ENCODE assay signal across 8 cellular contexts in genomic region chr1:172359531-172359991, GRCh38.
A peak's percentile ranks its signal among the peaks of the same experiment; 100 is the strongest.
DNase-seq lines count a peak whose midpoint lies in the region; ATAC-seq and TF ChIP-seq lines count a peak whose summit lies in the region.

No MANE protein-coding gene starts in this region.

- H3K4me1 ChIP-seq in ACC112 (ENCODE audit: control insufficient read depth, insufficient read depth, low read length, unreplicated experiment) (peaks cover 54% of the 10 kb centered on the region), IMR-90 (ENCODE audit: control insufficient read depth, insufficient read depth, low read length) (peaks cover 10% of the 10 kb centered on the region)

- H3K27ac ChIP-seq in ACC112 (ENCODE audit: low read depth, low read length) (peak overlapping the region; percentile 93), IMR-90 (ENCODE audit: insufficient read depth, low read length) (no peak overlapping the region)

- no peaks in the 10 kb centered on the region for H3K36me3 ChIP-seq in ACC112 (ENCODE audit: insufficient read depth, low read length)
- H3K36me3 ChIP-seq in IMR-90 (ENCODE audit: control insufficient read depth, insufficient read depth, low read length), result no peaks in the 10 kb centered on the region

- no peak overlapping the region for H3K23ac ChIP-seq in IMR-90 (ENCODE audit: low read depth, low read length)

- H3K4me3 ChIP-seq in ACC112 (ENCODE audit: low read depth, low read length), result peak overlapping the region; percentile 40
- no peak overlapping the region for H3K4me3 ChIP-seq in IMR-90 (ENCODE audit: insufficient read depth, low read depth, low read length)

- H2BK120ac ChIP-seq in IMR-90 (ENCODE audit: low read depth, low read length), result no peak overlapping the region

- in situ Hi-C loops in IMR-90 (cut with MboI; ENCODE audit: low sequenced_read_pairs), result no loop called here

- intact Hi-C loops in IMR-90 (cut with micrococcal nuclease), result loop anchor here (2.0 kb wide), 2 partner anchors 21 to 215 kb away; no protein-coding TSS in a partner anchor
- intact Hi-C loops in activated B cell treated with CpG ODN at 0.5 μM for 24 hours (cut with micrococcal nuclease), result no loop called here
- intact Hi-C loops in left colon (cut with DNase I, micrococcal nuclease), result loop anchor here in 1 of 2 donors (5.0 kb wide), 1 partner anchor 33 kb away; no protein-coding TSS in a partner anchor

- no peak overlapping the region for H4K8ac ChIP-seq in IMR-90 (ENCODE audit: low read depth in 2 of 2, low read length in 2 of 2)

- WGBS in IMR-90 (ENCODE audit: extremely low coverage in 2 of 2, insufficient read length in 1 of 2), 2 experiments, result 0% methylated on average over 1 of the region's 3 CpGs; no CpG with 5 or more reads in 1 of the 2 experiments

- H2AFZ ChIP-seq in ACC112 (ENCODE audit: low read length, unreplicated experiment), result no peak overlapping the region
- H2AFZ ChIP-seq in IMR-90 (replicated peaks; ENCODE audit: low read length, poor library complexity), result no peak overlapping the region

- H4K91ac ChIP-seq in IMR-90 (ENCODE audit: insufficient read depth, low read depth, low read length), result no peak overlapping the region

- peaks cover 41% of the 10 kb centered on the region for H3K4me1 Mint-ChIP-seq in activated B cell treated with CpG ODN at 0.5 μM for 24 hours

- no peaks in the 10 kb centered on the region for H3K79me1 ChIP-seq in IMR-90 (ENCODE audit: low read depth in 1 of 2, low read length in 2 of 2)

- H2BK20ac ChIP-seq in IMR-90 (ENCODE audit: low read depth, low read length), result no peak overlapping the region

- no peak overlapping the region for H2BK5ac ChIP-seq in IMR-90 (ENCODE audit: low read depth, low read length, poor library complexity, severe bottlenecking)

- H3K36me3 Mint-ChIP-seq in activated B cell treated with CpG ODN at 0.5 μM for 24 hours (ENCODE audit: low read depth), result no peaks in the 10 kb centered on the region

- no peak overlapping the region for H2AK9ac ChIP-seq in IMR-90 (replicated peaks; ENCODE audit: low read depth, low read length, poor library complexity)

- TF ChIP-seq RAD21 in IMR-90 (IDR thresholded peaks at IDR 0.05; ENCODE audit: low read length), result no peak

- H3K9ac ChIP-seq in IMR-90 (ENCODE audit: low read depth, low read length), result no peak overlapping the region

- no peaks in the 10 kb centered on the region for H3K79me2 ChIP-seq in ACC112 (ENCODE audit: control insufficient read depth, insufficient read depth, low read length, unreplicated experiment)

- no peak overlapping the region for H3K4me3 Mint-ChIP-seq in activated B cell treated with CpG ODN at 0.5 μM for 24 hours

- no peaks in the 10 kb centered on the region for H3K9me3 ChIP-seq in IMR-90 (ENCODE audit: control insufficient read depth, insufficient read depth, low read length)

- ATAC-seq in IMR-90 (ENCODE audit: low read depth) (no peak), activated B cell treated with CpG ODN at 0.5 μM for 24 hours (ENCODE audit: low read depth) (no peak), left colon (peak; percentile 85), HG03521 (IDR thresholded peaks at IDR 0.05; ENCODE audit: unreplicated experiment) (no peak), GM21526 (IDR thresholded peaks at IDR 0.05; ENCODE audit: low FRiP score, unreplicated experiment) (no peak)

- H2BK15ac ChIP-seq in IMR-90 (ENCODE audit: low read depth, low read length), result no peak overlapping the region

- no peak overlapping the region for H2AK5ac ChIP-seq in IMR-90 (ENCODE audit: low read depth, low read length)

- CTCF ChIA-PET in IMR-90 (lab: Yijun Ruan, JAX), result interaction anchor here (0.5 to 2.1 kb wide), 4 partner anchors 17 to 217 kb away, joined by 3 to 8 read pairs (median 3); no protein-coding TSS in a partner anchor
- CTCF ChIA-PET in activated B cell treated with CpG ODN at 0.5 μM for 24 hours (lab: Charles Lee), result interaction anchor here (1.4 to 2.8 kb wide), 6 partner anchors 16 to 270 kb away, joined by 3 to 17 read pairs (median 10); no protein-coding TSS in a partner anchor

- H3K56ac ChIP-seq in IMR-90 (ENCODE audit: extremely low read depth, insufficient read depth, low read length), result no peak overlapping the region

- dilution Hi-C loops in IMR-90 (cut with HindIII; ENCODE audit: low sequenced_read_pairs, unreplicated experiment), result no loop called here

- H3K4me2 ChIP-seq in IMR-90 (ENCODE audit: low read depth, low read length), result peak overlapping the region; percentile 77; the same call in 1 of the 2 replicates

- H3K27me3 ChIP-seq in ACC112 (ENCODE audit: insufficient read depth, low read length) (no peaks in the 10 kb centered on the region), IMR-90 (ENCODE audit: control insufficient read depth, insufficient read depth, low read length) (no peaks in the 10 kb centered on the region)

- no peaks in the 10 kb centered on the region for H3K27me3 Mint-ChIP-seq in activated B cell treated with CpG ODN at 0.5 μM for 24 hours

- no peaks in the 10 kb centered on the region for H3K9me3 Mint-ChIP-seq in activated B cell treated with CpG ODN at 0.5 μM for 24 hours

- BruUV-seq in IMR-90 (replicated peaks; lab: Mats Ljungman, UMichigan), result no TSS peak

- peak overlapping the region; percentile 16; the same call in 1 of the 2 replicates for H3K18ac ChIP-seq in IMR-90 (ENCODE audit: low read depth, low read length)

- TF ChIP-seq POLR2A in IMR-90 (IDR thresholded peaks at IDR 0.05; ENCODE audit: low read depth, low read length), result no peak

- no peak overlapping the region for H3K4ac ChIP-seq in IMR-90 (ENCODE audit: low read depth, low read length)

- POLR2A ChIA-PET in IMR-90 (lab: Charles Lee; ENCODE audit: unreplicated experiment) (no interaction called here), activated B cell treated with CpG ODN at 0.5 μM for 24 hours (lab: Charles Lee) (interaction anchor here (0.6 to 6.0 kb wide), 10 partner anchors 9 to 181 kb away, joined by 3 to 119 read pairs (median 10); no protein-coding TSS in a partner anchor)

- H3K27ac Mint-ChIP-seq in activated B cell treated with CpG ODN at 0.5 μM for 24 hours, result peak overlapping the region; percentile 91

- TF ChIP-seq CTCF in IMR-90 (conservative IDR thresholded peaks at IDR 0.05; ENCODE audit: low read depth, low read length) (no peak), activated B cell treated with CpG ODN at 0.5 μM for 24 hours (IDR thresholded peaks at IDR 0.05) (no peak)

- DNase-seq in IMR-90, result peak; percentile 54
- no peak for DNase-seq in activated B cell treated with CpG ODN at 0.5 μM for 24 hours
- DNase-seq in left colon, result peak in 1 of 2 donors; percentile 32
- DNase-seq in stimulated activated CD8-positive, alpha-beta memory T cell treated with anti-CD3 and anti-CD28 coated beads, Interleukin-4, amount 100 ng/mL, for 48 hours, result no peak
- no peak for DNase-seq in AML-193 (lab: John Stamatoyannopoulos, UW)

- H3K14ac ChIP-seq in IMR-90 (replicated peaks; ENCODE audit: low read depth, low read length), result no peak overlapping the region

- no peak overlapping the region for H4K5ac ChIP-seq in IMR-90 (ENCODE audit: low read depth, low read length)

- H3K9me1 ChIP-seq in IMR-90 (ENCODE audit: insufficient read depth, low read length), result peaks cover 3% of the 10 kb centered on the region; the same call in 1 of the 2 replicates

- no peaks in the 10 kb centered on the region; the same call in 1 of the 2 replicates for H4K20me1 ChIP-seq in IMR-90 (ENCODE audit: insufficient read depth, low read length)

TF ChIP-seq in IMR-90, 13 proteins besides CTCF, POLR2A, EP300 and RAD21:
- peak; percentile 50; the same call in 1 of the 2 replicates for TF ChIP-seq BHLHE40 (IDR thresholded peaks at IDR 0.05; ENCODE audit: low read depth, low read length)
- TF ChIP-seq FOS (IDR thresholded peaks at IDR 0.05; ENCODE audit: low read depth, low read length), result no peak
